In genomic region chr14:100375963-100376735, GRCh38 we compare ENCODE assay signal across 1 cellular context.
A peak's percentile ranks its signal among the peaks of the same experiment; 100 is the strongest.
TF ChIP-seq lines count a peak whose summit lies in the region.

Gene WDR25, plus strand, starts transcription at chr14:100376485.

TF ChIP-seq in GM12878, 131 proteins besides CTCF, POLR2A, EP300 and RAD21 (continued from another document and continues in another):
- TF ChIP-seq ATF3 (IDR thresholded peaks at IDR 0.05; ENCODE audit: borderline replicate concordance, extremely low read depth, low read depth, low read length) (no peak), USF1 (IDR thresholded peaks at IDR 0.05; ENCODE audit: borderline replicate concordance, extremely low read length, insufficient read depth, low read depth, low read length) (no peak), HCFC1 (IDR thresholded peaks at IDR 0.05; ENCODE audit: low read length) (peak; percentile 73), TCF7 (IDR thresholded peaks at IDR 0.05; ENCODE audit: borderline replicate concordance) (no peak), SUZ12 (IDR thresholded peaks at IDR 0.05; ENCODE audit: unreplicated experiment) (no peak), NFXL1 (IDR thresholded peaks at IDR 0.05; ENCODE audit: borderline replicate concordance) (0 out of 2 replicates have a peak, but pooled peaks have one; percentile 43), SMAD5 (IDR thresholded peaks at IDR 0.05; ENCODE audit: low read depth) (0 out of 2 replicates have a peak, but pooled peaks have one; percentile 15), ZZZ3 (IDR thresholded peaks at IDR 0.05; ENCODE audit: control insufficient read depth, insufficient read length, low read depth) (no peak), DPF2 (IDR thresholded peaks at IDR 0.05) (0 out of 2 replicates have a peak, but pooled peaks have one; percentile 67), RELA (IDR thresholded peaks at IDR 0.05; ENCODE audit: borderline replicate concordance, partially characterized antibody) (peak; percentile 41), RCOR1 (conservative IDR thresholded peaks at IDR 0.05; ENCODE audit: low read depth, low read length) (no peak), ZBTB4 (CRISPR knock-in tag; IDR thresholded peaks at IDR 0.05) (no peak), BCLAF1 (IDR thresholded peaks at IDR 0.05) (no peak), RB1 (IDR thresholded peaks at IDR 0.05; ENCODE audit: borderline replicate concordance) (peak; percentile 59; the same call in 1 of the 2 replicates), MEF2A (IDR thresholded peaks at IDR 0.05; ENCODE audit: insufficient read depth, low read depth, low read length) (no peak), ZBTB40 (IDR thresholded peaks at IDR 0.05; ENCODE audit: borderline replicate concordance) (peak; percentile 99), NR2C2 (IDR thresholded peaks at IDR 0.05; ENCODE audit: borderline replicate concordance, control insufficient read depth, insufficient read length, low read depth) (no peak), STAT3 (IDR thresholded peaks at IDR 0.05; ENCODE audit: low read depth, low read length) (no peak), NFIC (IDR thresholded peaks at IDR 0.05; ENCODE audit: low read depth, low read length) (no peak), RUNX3 (IDR thresholded peaks at IDR 0.05; ENCODE audit: low read length) (peak; percentile 42), KLF5 (IDR thresholded peaks at IDR 0.05; ENCODE audit: partially characterized antibody) (peak; percentile 45), SMAD1 (IDR thresholded peaks at IDR 0.05; ENCODE audit: low read depth, partially characterized antibody) (no peak), SP1 (IDR thresholded peaks at IDR 0.05; ENCODE audit: low read depth, low read length) (peak; percentile 95), SMC3 (IDR thresholded peaks at IDR 0.05; ENCODE audit: borderline replicate concordance, low read length) (no peak), BCL3 (IDR thresholded peaks at IDR 0.05; ENCODE audit: borderline replicate concordance, insufficient read depth, low read depth, low read length, poor library complexity, severe bottlenecking) (no peak), ELK1 (IDR thresholded peaks at IDR 0.05; ENCODE audit: low read depth, low read length) (peak; percentile 78; the same call in 1 of the 2 replicates), CHD2 (IDR thresholded peaks at IDR 0.05; ENCODE audit: borderline replicate concordance, low read depth, low read length) (peak; percentile 90), MAX (IDR thresholded peaks at IDR 0.05; ENCODE audit: low read depth, low read length) (peak; percentile 76), BRCA1 (IDR thresholded peaks at IDR 0.05; ENCODE audit: low read depth, low read length) (0 out of 2 replicates have a peak, but pooled peaks have one; percentile 3), USF2 (IDR thresholded peaks at IDR 0.05; ENCODE audit: borderline replicate concordance, low read depth, low read length) (no peak), TAF1 (IDR thresholded peaks at IDR 0.05; ENCODE audit: borderline replicate concordance, low read depth, low read length) (peak; percentile 78), BCL11A (IDR thresholded peaks at IDR 0.05; ENCODE audit: low read depth, low read length) (no peak), SUPT20H (IDR thresholded peaks at IDR 0.05; ENCODE audit: borderline replicate concordance, control insufficient read depth, low read depth, low read length) (no peak), MYB (IDR thresholded peaks at IDR 0.05; ENCODE audit: borderline replicate concordance, low read depth, low read length) (no peak), IKZF1 (conservative IDR thresholded peaks at IDR 0.05) (peak; percentile 80), ESRRA (IDR thresholded peaks at IDR 0.05; ENCODE audit: low read length) (no peak), SKIL (IDR thresholded peaks at IDR 0.05; ENCODE audit: low read depth, poor library complexity, severe bottlenecking) (no peak), ZNF24 (IDR thresholded peaks at IDR 0.05) (no peak), SPI1 (IDR thresholded peaks at IDR 0.05; ENCODE audit: borderline replicate concordance, insufficient read depth, low read depth, low read length) (peak; percentile 57; the same call in 1 of the 2 replicates), ATF7 (IDR thresholded peaks at IDR 0.05; ENCODE audit: low read depth) (no peak), HDAC2 (IDR thresholded peaks at IDR 0.05) (0 out of 2 replicates have a peak, but pooled peaks have one; percentile 49)
